9 cellular contexts compared by ENCODE assay signal in the genomic region with DNA sequence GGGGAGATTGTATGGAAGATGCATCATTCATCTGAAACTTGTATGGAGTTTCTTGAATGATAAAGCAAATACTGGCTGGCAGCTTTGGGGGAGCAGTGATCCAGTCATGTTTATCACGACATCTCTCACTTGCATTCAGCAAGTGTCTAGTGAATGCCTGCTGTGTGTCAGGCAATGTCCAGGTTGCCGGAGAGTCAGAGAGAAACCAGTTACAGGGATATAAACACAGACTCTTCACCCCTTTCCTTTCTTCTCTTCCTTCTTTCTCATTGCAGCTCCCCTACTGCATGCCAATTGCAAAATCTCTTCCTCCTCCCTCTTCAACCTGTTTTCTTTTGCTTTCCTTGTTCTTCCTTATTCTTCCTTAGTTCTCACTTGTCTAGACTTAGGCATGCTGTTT.
"Had no signal": no experiment of that assay in that cellular context is flagged by ENCODE, and none has a peak within 500 bp of the region (broad histone marks: within the 10 kb centered on the region; RNA-seq: fewer than 3 reads in every experiment).

No MANE protein-coding gene starts in this region.

- H3K4me1 Mint-ChIP-seq: IgD-negative memory B cell had no signal

- DNase-seq: IMR-90, KBM-7, KG1 had no signal

- H3K4me3 Mint-ChIP-seq: IgD-negative memory B cell had no signal

- H3K27ac ChIP-seq: HL-60, KMS-11 had no signal

- H3K9ac ChIP-seq: KMS-11 had no signal

- FAIRE-seq: HepG2, HTR-8/SVneo, K562 had no signal

- ATAC-seq: HepG2, K562 had no signal

- H3K4me3 ChIP-seq: K562 had no signal

- H3K4me2 ChIP-seq: KMS-11 had no signal

- H3K27ac Mint-ChIP-seq: IgD-negative memory B cell had no signal
